In genomic region chr13:109782066-109782822, GRCh38 we compare ENCODE assay signal across 10 cellular contexts. TPM values are rescaled to one million over a fixed set of nuclear protein-coding genes. Genes with fewer than 3 reads are reported as not detected.
A peak's percentile ranks its signal among the peaks of the same experiment; 100 is the strongest.
DNase-seq lines count a peak whose midpoint lies in the region; ATAC-seq and TF ChIP-seq lines count a peak whose summit lies in the region.
"Had no signal": no experiment of that assay in that cellular context is flagged by ENCODE, and none has a peak within 500 bp of the region (broad histone marks: within the 10 kb centered on the region; RNA-seq: fewer than 3 reads in every experiment).

No MANE protein-coding gene starts in this region.

- DNase-seq in DMS53 (lab: John Stamatoyannopoulos, UW) = peak; percentile 54
- no peak for DNase-seq in DMS53 treated with DMSO at 0.1 percent for 48 hours (lab: John Stamatoyannopoulos, UW; ENCODE audit: unreplicated experiment)
- no peak for DNase-seq in breast epithelium (ENCODE audit: low spot score in 2 of 2)
- DNase-seq in kidney epithelial cell (ENCODE audit: low read depth) = no peak
- DNase-seq in testis = no peak
- no peak for DNase-seq in GM13977 (ENCODE audit: low spot score)
- DNase-seq: cerebellar nuclear complex had no signal

- TF ChIP-seq POLR2A in breast epithelium (IDR thresholded peaks at IDR 0.05) (no peak), testis (IDR thresholded peaks at IDR 0.05) (no peak)

- H3K4me1 ChIP-seq in breast epithelium = peaks cover 0 to 11% of the 10 kb centered on the region in 2 donors
- peaks cover 30% of the 10 kb centered on the region for H3K4me1 ChIP-seq in testis

- H3K27ac ChIP-seq in breast epithelium (peak overlapping the region; percentile 81 to 100), testis (peak overlapping the region; percentile 27 to 70)
- H3K27ac ChIP-seq: parathyroid adenoma had no signal

- H3K27me3 ChIP-seq in breast epithelium (no peaks in the 10 kb centered on the region), kidney epithelial cell (ENCODE audit: control insufficient read depth, insufficient read depth, low read length) (no peaks in the 10 kb centered on the region), testis (no peaks in the 10 kb centered on the region)

- 69 to 84% methylated on average over 45 to 69 of the region's 77 CpGs for WGBS in testis, 2 donors

- ATAC-seq in GM18498 (IDR thresholded peaks at IDR 0.05; ENCODE audit: unreplicated experiment) (no peak), HG03460 (IDR thresholded peaks at IDR 0.05; ENCODE audit: unreplicated experiment) (no peak)

- H3K36me3 ChIP-seq in breast epithelium = no peaks in the 10 kb centered on the region
- no peaks in the 10 kb centered on the region for H3K36me3 ChIP-seq in kidney epithelial cell (ENCODE audit: control insufficient read depth, insufficient read depth, low read length)
- H3K36me3 ChIP-seq in testis (ENCODE audit: low read depth, missing control alignments) = no peaks in the 10 kb centered on the region

- peak overlapping the region; percentile 48 to 97 (median 81) for H3K4me3 ChIP-seq in breast epithelium
- H3K4me3 ChIP-seq in kidney epithelial cell (ENCODE audit: low read depth, low read length) = peak overlapping the region; percentile 48
- peak overlapping the region; percentile 40 to 81 for H3K4me3 ChIP-seq in testis

- intact Hi-C loops in breast epithelium (cut with DNase I; ENCODE audit: low total_unique reads) (no loop called here), testis (cut with DNase I; ENCODE audit: low total_unique reads) (loop anchor here (10.0 kb wide), 2 partner anchors 637 to 827 kb away; no protein-coding TSS in a partner anchor)

- H3K9me3 ChIP-seq in breast epithelium = no peaks in the 10 kb centered on the region
- no peaks in the 10 kb centered on the region for H3K9me3 ChIP-seq in testis

- TF ChIP-seq CTCF in breast epithelium (IDR thresholded peaks at IDR 0.05) = no peak
- TF ChIP-seq CTCF in kidney epithelial cell (IDR thresholded peaks at IDR 0.05; ENCODE audit: insufficient read depth, low read length, poor library complexity, severe bottlenecking) = no peak
- TF ChIP-seq CTCF in testis (IDR thresholded peaks at IDR 0.05) = no peak
- no peak for TF ChIP-seq CTCF in GM13977 (IDR thresholded peaks at IDR 0.05; ENCODE audit: extremely low read depth, insufficient read depth, missing control alignments)

- in situ Hi-C loops in GM13977 (cut with MboI; ENCODE audit: low pct_unique_long_range_greater_than_20kb, low sequenced_read_pairs, unreplicated experiment) = no loop called here

RNA-seq across cellular contexts. Expression of gene IRS2, which starts 4.1 kb away (rescaled TPM):
- 10 to 100 TPM; 25.8 to 38.2 (median 29.5) TPM for total RNA-seq in breast epithelium
- 27.1 and 35.7 TPM in 2 replicates for total RNA-seq in kidney epithelial cell
- total RNA-seq in testis = 10 to 100 TPM; 23.9 to 33.4 TPM
- polyA plus RNA-seq in testis (ENCODE audit: insufficient read depth, low read depth, low replicate concordance) = 6.9 TPM
